In genomic region chr19:3785938-3786824, GRCh38 we compare ENCODE assay signal across 9 cellular contexts. TPM values are rescaled to one million over a fixed set of nuclear protein-coding genes. Genes with fewer than 3 reads are reported as not detected.
DNase-seq lines count a peak whose midpoint lies in the region; ATAC-seq and TF ChIP-seq lines count a peak whose summit lies in the region.
"Had no signal": no experiment of that assay in that cellular context is flagged by ENCODE, and none has a peak within 500 bp of the region (broad histone marks: within the 10 kb centered on the region; RNA-seq: fewer than 3 reads in every experiment).

Gene MATK, minus strand, starts transcription at chr19:3786381. Its CDS starts 1,246 bp downstream, at chr19:3785135.

- H3K27ac Mint-ChIP-seq in effector memory CD8-positive, alpha-beta T cell: peak within 1 kb of the TSS; percentile 58 to 82

- H3K27me3 Mint-ChIP-seq in effector memory CD8-positive, alpha-beta T cell: no peaks in the 10 kb centered on the region

- no peak for TF ChIP-seq POLR2A in body of pancreas (IDR thresholded peaks at IDR 0.05)

- H3K4me3 ChIP-seq in GM12875 (ENCODE audit: low read depth, low read length) (peak within 1 kb of the TSS; percentile 23), skin epidermis (peak within 1 kb of the TSS; percentile 20 to 47 (median 36)), body of pancreas (no peak within 1 kb of the TSS)

- TF ChIP-seq CTCF in GM12875 (IDR thresholded peaks at IDR 0.05; ENCODE audit: borderline replicate concordance, insufficient read depth, low read depth, low read length) (no peak), body of pancreas (IDR thresholded peaks at IDR 0.05) (no peak)

- DNase-seq in SKM-1 (lab: John Stamatoyannopoulos, UW; ENCODE audit: unreplicated experiment) (peak; percentile 36), body of pancreas (no peak), DMS53 treated with DMSO at 0.1 percent for 48 hours (lab: John Stamatoyannopoulos, UW; ENCODE audit: unreplicated experiment) (no peak), midbrain (lab: John Stamatoyannopoulos, UW) (no peak), H4 (ENCODE audit: low spot score) (no peak)
- peak; percentile 13 to 30 (median 29) for DNase-seq in effector memory CD8-positive, alpha-beta T cell

- peak within 1 kb of the TSS; percentile 80 to 84 for H3K4me3 Mint-ChIP-seq in effector memory CD8-positive, alpha-beta T cell

- peak; percentile 40 for ATAC-seq in effector memory CD8-positive, alpha-beta T cell (replicated peaks)
- no peak for ATAC-seq in body of pancreas
- ATAC-seq: HCT116 had no signal

- no peaks in the 10 kb centered on the region for H3K36me3 ChIP-seq in body of pancreas (replicated peaks in 1 of 2; ENCODE audit: insufficient read depth in 1 of 2, low read depth in 2 of 2)

- peaks cover 8 to 11% of the 10 kb centered on the region in 2 donors for H3K9me3 Mint-ChIP-seq in effector memory CD8-positive, alpha-beta T cell

- H3K4me1 Mint-ChIP-seq in effector memory CD8-positive, alpha-beta T cell (ENCODE audit: low read depth in 2 of 2): peaks cover 34 to 37% of the 10 kb centered on the region in 2 donors

- 3 to 40% methylated on average over 5 to 78 of the region's 101 CpGs for WGBS in body of pancreas, 2 donors

- H3K36me3 Mint-ChIP-seq in effector memory CD8-positive, alpha-beta T cell (ENCODE audit: insufficient read depth): peaks cover 36% of the 10 kb centered on the region

- H3K27me3 ChIP-seq in body of pancreas: no peaks in the 10 kb centered on the region

- peaks cover 0 to 18% (median 5%) of the 10 kb centered on the region in 3 donors for H3K9me3 ChIP-seq in body of pancreas

- H3K27ac ChIP-seq in skin epidermis (peak within 1 kb of the TSS in 10 of 21 experiments; percentile 12 to 82 (median 62)), body of pancreas (no peak within 1 kb of the TSS)

- peaks cover 5% of the 10 kb centered on the region for H3K4me1 ChIP-seq in body of pancreas

- intact Hi-C loops in body of pancreas (cut with DNase I): no loop called here

RNA-seq across cellular contexts. Expression of gene MATK, which starts in this region (rescaled TPM):
- under 1 TPM in 1 of 2 donors, not detected in 1; 0.78 TPM for total RNA-seq in body of pancreas
- 0.04 TPM in 1 of 2 replicates, not detected in the other for total RNA-seq in H4 (2014; rRNA removed; shearing (Covaris generic))

Comparison
In these comparisons a context has a peak if more than half of its experiments do, and no peak if none do; other contexts are left out.
1. H3K4me3 ChIP-seq: peak in GM12875 (single experiment) and skin epidermis (7 of 7); none in body of pancreas (0 of 2).
2. DNase-seq: peak in SKM-1 (single experiment) and effector memory CD8-positive, alpha-beta T cell (3 of 3); none in body of pancreas (0 of 4), DMS53 treated with DMSO at 0.1 percent for 48 hours (single experiment), midbrain (single experiment) and H4 (single experiment).